Comparison of ENCODE assay signal across 12 cellular contexts in the genomic region with DNA sequence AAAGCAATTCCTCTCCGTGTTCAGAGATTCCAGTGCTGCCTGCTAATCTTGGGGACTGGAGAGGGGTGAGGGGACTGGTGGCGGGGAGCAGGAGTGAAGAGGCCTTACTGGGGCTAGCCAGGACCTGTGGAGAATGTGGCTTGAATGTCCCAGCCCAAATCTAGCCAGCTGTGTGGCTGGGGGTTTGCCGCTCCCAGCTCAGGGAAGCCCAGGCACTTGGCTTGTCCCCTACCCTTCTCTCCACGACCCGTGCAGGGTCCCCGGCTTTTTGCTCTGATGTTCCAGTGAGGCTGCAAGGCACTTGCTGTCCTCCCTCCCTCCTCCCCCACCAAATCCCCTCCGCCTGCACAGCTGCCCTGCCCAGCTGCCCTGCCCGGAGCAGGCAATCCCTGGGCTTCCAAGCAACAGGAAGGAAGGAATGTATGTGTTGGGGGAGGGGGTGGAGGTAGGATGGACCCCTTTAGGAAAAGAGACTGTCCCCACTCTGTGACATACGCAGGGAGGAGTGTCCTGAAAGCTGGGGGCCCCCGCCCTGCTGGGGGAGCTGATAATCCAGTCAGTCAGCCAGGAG. TPM values are rescaled to one million over a fixed set of nuclear protein-coding genes. Genes with fewer than 3 reads are reported as not detected.
A peak's percentile ranks its signal among the peaks of the same experiment; 100 is the strongest.
DNase-seq lines count a peak whose midpoint lies in the region; ATAC-seq, FAIRE-seq and TF ChIP-seq lines count a peak whose summit lies in the region.
"Had no signal": no experiment of that assay in that cellular context is flagged by ENCODE, and none has a peak within 500 bp of the region (broad histone marks: within the 10 kb centered on the region; RNA-seq: fewer than 3 reads in every experiment).

No MANE protein-coding gene starts in this region.

- CTCF ChIA-PET in WTC11 (lab: Charles Lee) = interaction anchor here (0.6 to 8.9 kb wide), 12 partner anchors 8 to 508 kb away, joined by 3 to 138 read pairs (median 4); a partner anchor contains a TSS

- peak overlapping the region; percentile 70 for H3K9ac ChIP-seq in iPS-15b (ENCODE audit: low read depth, low read length)

- H3K4me3 Mint-ChIP-seq in T-helper 1 cell treated with Interleukin-12 subunit alpha and Interleukin-12 subunit beta and Interleukin-4 antibody, amounts not matched to agents 30 μg/mL and 1 μg/mL, for 36 hours = peak overlapping the region; percentile 42
- H3K4me3 Mint-ChIP-seq in WTC11 = peak overlapping the region; percentile 99
- H3K4me3 Mint-ChIP-seq in progenitor cell of endocrine pancreas (ENCODE audit: low read depth) = no peak overlapping the region

- H3K27ac Mint-ChIP-seq in T-helper 1 cell treated with Interleukin-12 subunit alpha and Interleukin-12 subunit beta and Interleukin-4 antibody, amounts not matched to agents 30 μg/mL and 1 μg/mL, for 36 hours = no peak overlapping the region
- H3K27ac Mint-ChIP-seq in WTC11 = peak overlapping the region; percentile 97
- H3K27ac Mint-ChIP-seq in progenitor cell of endocrine pancreas = peak overlapping the region; percentile 49

- FAIRE-seq in RCC 7860 (lab: Jason Lieb, UNC) = no peak

- H3K4me1 Mint-ChIP-seq in T-helper 1 cell treated with Interleukin-12 subunit alpha and Interleukin-12 subunit beta and Interleukin-4 antibody, amounts not matched to agents 30 μg/mL and 1 μg/mL, for 36 hours (ENCODE audit: low read depth) = peaks cover 32% of the 10 kb centered on the region
- H3K4me1 Mint-ChIP-seq in WTC11 (peaks cover 48% of the 10 kb centered on the region), progenitor cell of endocrine pancreas (ENCODE audit: low read depth) (peaks cover 14% of the 10 kb centered on the region)

- DNase-seq in T-helper 1 cell = no peak
- DNase-seq in WTC11 (ENCODE audit: low spot score) = peak; percentile 56
- DNase-seq in progenitor cell of endocrine pancreas (ENCODE audit: low spot score, unreplicated experiment) = no peak
- no peak for DNase-seq in NCI-H446 treated with DMSO at 0.1 percent for 48 hours (lab: John Stamatoyannopoulos, UW)
- no peak for DNase-seq in RCC 7860 (ENCODE audit: low spot score)
- DNase-seq: GDM1, NCI-H2171 had no signal

- H3K27me3 ChIP-seq in iPS-15b (ENCODE audit: control insufficient read depth, insufficient read depth, low read length) = no peaks in the 10 kb centered on the region

- peak overlapping the region; percentile 91 for H3K4me3 ChIP-seq in iPS-15b (ENCODE audit: low read depth, low read length)
- H3K4me3 ChIP-seq: SJSA1, thoracic aorta had no signal

- POLR2A ChIA-PET in WTC11 (lab: Charles Lee) = interaction anchor here (0.6 to 6.0 kb wide), 16 partner anchors 9 to 962 kb away, joined by 3 to 60 read pairs (median 4); a partner anchor contains a TSS

- no peaks in the 10 kb centered on the region for H3K9me3 Mint-ChIP-seq in T-helper 1 cell treated with Interleukin-12 subunit alpha and Interleukin-12 subunit beta and Interleukin-4 antibody, amounts not matched to agents 30 μg/mL and 1 μg/mL, for 36 hours
- H3K9me3 Mint-ChIP-seq in WTC11 (peaks cover 5% of the 10 kb centered on the region; the same call in 1 of the 2 replicates), progenitor cell of endocrine pancreas (ENCODE audit: low read depth) (no peaks in the 10 kb centered on the region)

- no peak for TF ChIP-seq CTCF in WTC11 (IDR thresholded peaks at IDR 0.05)
- no peak for TF ChIP-seq CTCF in progenitor cell of endocrine pancreas (IDR thresholded peaks at IDR 0.05; ENCODE audit: unreplicated experiment)

- peaks cover 21% of the 10 kb centered on the region for H3K4me1 ChIP-seq in iPS-15b (ENCODE audit: control insufficient read depth, insufficient read depth, low read length)

- H3K27me3 Mint-ChIP-seq in T-helper 1 cell treated with Interleukin-12 subunit alpha and Interleukin-12 subunit beta and Interleukin-4 antibody, amounts not matched to agents 30 μg/mL and 1 μg/mL, for 36 hours (ENCODE audit: low read depth) = peaks cover 42% of the 10 kb centered on the region
- no peaks in the 10 kb centered on the region for H3K27me3 Mint-ChIP-seq in WTC11 (ENCODE audit: low read depth)
- peaks cover 26% of the 10 kb centered on the region for H3K27me3 Mint-ChIP-seq in progenitor cell of endocrine pancreas

- H3K36me3 Mint-ChIP-seq in T-helper 1 cell treated with Interleukin-12 subunit alpha and Interleukin-12 subunit beta and Interleukin-4 antibody, amounts not matched to agents 30 μg/mL and 1 μg/mL, for 36 hours (ENCODE audit: low read depth) = peaks cover 4% of the 10 kb centered on the region
- no peaks in the 10 kb centered on the region for H3K36me3 Mint-ChIP-seq in WTC11
- H3K36me3 Mint-ChIP-seq in progenitor cell of endocrine pancreas (ENCODE audit: insufficient read depth) = no peaks in the 10 kb centered on the region

- peaks cover 14% of the 10 kb centered on the region for H3K36me3 ChIP-seq in iPS-15b (ENCODE audit: control insufficient read depth, insufficient read depth, low read length)
- H3K36me3 ChIP-seq: SJSA1, thoracic aorta had no signal

- peak; percentile 11 for ATAC-seq in WTC11
- ATAC-seq in GM18870 (IDR thresholded peaks at IDR 0.05; ENCODE audit: unreplicated experiment) = no peak

- H3K9me3 ChIP-seq in iPS-15b (ENCODE audit: control insufficient read depth, insufficient read depth, low read length) = no peaks in the 10 kb centered on the region
- H3K9me3 ChIP-seq: thoracic aorta had no signal

TF ChIP-seq in WTC11, 78 proteins besides CTCF, POLR2A, EP300 and RAD21:
- no peak for TF ChIP-seq ZNF416 (CRISPR knock-in tag; IDR thresholded peaks at IDR 0.05)
- TF ChIP-seq, protein P1, sequence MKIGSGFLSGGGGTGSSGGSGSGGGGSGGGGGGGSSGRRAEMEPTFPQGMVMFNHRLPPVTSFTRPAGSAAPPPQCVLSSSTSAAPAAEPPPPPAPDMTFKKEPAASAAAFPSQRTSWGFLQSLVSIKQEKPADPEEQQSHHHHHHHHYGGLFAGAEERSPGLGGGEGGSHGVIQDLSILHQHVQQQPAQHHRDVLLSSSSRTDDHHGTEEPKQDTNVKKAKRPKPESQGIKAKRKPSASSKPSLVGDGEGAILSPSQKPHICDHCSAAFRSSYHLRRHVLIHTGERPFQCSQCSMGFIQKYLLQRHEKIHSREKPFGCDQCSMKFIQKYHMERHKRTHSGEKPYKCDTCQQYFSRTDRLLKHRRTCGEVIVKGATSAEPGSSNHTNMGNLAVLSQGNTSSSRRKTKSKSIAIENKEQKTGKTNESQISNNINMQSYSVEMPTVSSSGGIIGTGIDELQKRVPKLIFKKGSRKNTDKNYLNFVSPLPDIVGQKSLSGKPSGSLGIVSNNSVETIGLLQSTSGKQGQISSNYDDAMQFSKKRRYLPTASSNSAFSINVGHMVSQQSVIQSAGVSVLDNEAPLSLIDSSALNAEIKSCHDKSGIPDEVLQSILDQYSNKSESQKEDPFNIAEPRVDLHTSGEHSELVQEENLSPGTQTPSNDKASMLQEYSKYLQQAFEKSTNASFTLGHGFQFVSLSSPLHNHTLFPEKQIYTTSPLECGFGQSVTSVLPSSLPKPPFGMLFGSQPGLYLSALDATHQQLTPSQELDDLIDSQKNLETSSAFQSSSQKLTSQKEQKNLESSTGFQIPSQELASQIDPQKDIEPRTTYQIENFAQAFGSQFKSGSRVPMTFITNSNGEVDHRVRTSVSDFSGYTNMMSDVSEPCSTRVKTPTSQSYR (CRISPR knock-in tag; IDR thresholded peaks at IDR 0.05) = 0 out of 2 replicates have a peak, but pooled peaks have one; percentile 33
- TF ChIP-seq, protein P2, sequence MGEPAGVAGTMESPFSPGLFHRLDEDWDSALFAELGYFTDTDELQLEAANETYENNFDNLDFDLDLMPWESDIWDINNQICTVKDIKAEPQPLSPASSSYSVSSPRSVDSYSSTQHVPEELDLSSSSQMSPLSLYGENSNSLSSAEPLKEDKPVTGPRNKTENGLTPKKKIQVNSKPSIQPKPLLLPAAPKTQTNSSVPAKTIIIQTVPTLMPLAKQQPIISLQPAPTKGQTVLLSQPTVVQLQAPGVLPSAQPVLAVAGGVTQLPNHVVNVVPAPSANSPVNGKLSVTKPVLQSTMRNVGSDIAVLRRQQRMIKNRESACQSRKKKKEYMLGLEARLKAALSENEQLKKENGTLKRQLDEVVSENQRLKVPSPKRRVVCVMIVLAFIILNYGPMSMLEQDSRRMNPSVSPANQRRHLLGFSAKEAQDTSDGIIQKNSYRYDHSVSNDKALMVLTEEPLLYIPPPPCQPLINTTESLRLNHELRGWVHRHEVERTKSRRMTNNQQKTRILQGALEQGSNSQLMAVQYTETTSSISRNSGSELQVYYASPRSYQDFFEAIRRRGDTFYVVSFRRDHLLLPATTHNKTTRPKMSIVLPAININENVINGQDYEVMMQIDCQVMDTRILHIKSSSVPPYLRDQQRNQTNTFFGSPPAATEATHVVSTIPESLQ (CRISPR knock-in tag; IDR thresholded peaks at IDR 0.05) = no peak
- TF ChIP-seq, protein P3, sequence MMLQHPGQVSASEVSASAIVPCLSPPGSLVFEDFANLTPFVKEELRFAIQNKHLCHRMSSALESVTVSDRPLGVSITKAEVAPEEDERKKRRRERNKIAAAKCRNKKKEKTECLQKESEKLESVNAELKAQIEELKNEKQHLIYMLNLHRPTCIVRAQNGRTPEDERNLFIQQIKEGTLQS (CRISPR knock-in tag; conservative IDR thresholded peaks at IDR 0.05) = no peak

RNA-seq across cellular contexts. Expression of a gene that starts 2.6 kb away (rescaled TPM):
- 40.3 to 46.2 TPM (median 41.6 TPM) in 3 replicates for total RNA-seq in WTC11 (2021)
- total RNA-seq in progenitor cell of endocrine pancreas = 1.9 and 2.4 TPM in 2 replicates

RNA-seq across cellular contexts. Expression of a gene that starts 14.9 kb away (rescaled TPM):
- 86.1 to 93.3 TPM (median 92.5 TPM) in 3 replicates for total RNA-seq in WTC11 (2021)
- 44.9 and 48.5 TPM in 2 replicates for total RNA-seq in progenitor cell of endocrine pancreas

RNA-seq across cellular contexts. Expression of a gene that starts 37.8 kb away (rescaled TPM):
- 263 to 269 TPM (median 264 TPM) in 3 replicates for total RNA-seq in WTC11 (2021)
- total RNA-seq in progenitor cell of endocrine pancreas = 114 and 119 TPM in 2 replicates

Comparison
In these comparisons a context has a peak if more than half of its experiments do, and no peak if none do; other contexts are left out.
1. RNA of a gene that starts 2.6 kb away (total RNA-seq): 40.3 to 46.2 TPM in WTC11; 1.9 to 2.4 TPM in progenitor cell of endocrine pancreas; every median in the first group is over 10 times any median in the second.